8 cellular contexts compared by ENCODE assay signal in the genomic region with DNA sequence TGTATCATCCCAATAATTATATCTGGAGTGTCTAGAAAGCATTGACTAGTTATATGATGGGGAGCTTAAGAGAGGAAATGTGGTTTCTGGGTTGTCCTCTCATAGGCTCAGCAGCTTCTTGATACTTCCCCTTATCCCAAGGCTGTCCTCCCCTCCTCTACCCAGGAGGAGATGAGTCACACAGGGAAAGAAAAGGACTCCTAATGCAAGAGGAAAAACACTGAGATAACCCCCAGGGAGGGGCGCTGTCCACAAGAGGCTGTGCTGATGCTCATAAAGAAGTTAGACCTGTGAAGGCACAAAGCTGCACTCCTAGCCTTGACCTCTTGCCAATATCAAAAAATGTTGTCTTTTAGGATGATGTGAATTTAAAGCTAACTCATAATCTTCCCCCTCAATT. TPM values are rescaled to one million over a fixed set of nuclear protein-coding genes. Genes with fewer than 3 reads are reported as not detected.
A peak's percentile ranks its signal among the peaks of the same experiment; 100 is the strongest.
DNase-seq lines count a peak whose midpoint lies in the region; ATAC-seq and TF ChIP-seq lines count a peak whose summit lies in the region.

No MANE protein-coding gene starts in this region.

- no peaks in the 10 kb centered on the region for H4K20me1 ChIP-seq in IMR-90 (ENCODE audit: insufficient read depth, low read length)

- H4K91ac ChIP-seq in IMR-90 (ENCODE audit: insufficient read depth, low read depth, low read length), result no peak overlapping the region

- dilution Hi-C loops in IMR-90 (cut with HindIII; ENCODE audit: low sequenced_read_pairs, unreplicated experiment), result no loop called here

- no peaks in the 10 kb centered on the region for H3K4me1 ChIP-seq in IMR-90 (ENCODE audit: control insufficient read depth, insufficient read depth, low read length)

- no peaks in the 10 kb centered on the region for H3K9me3 ChIP-seq in IMR-90 (ENCODE audit: control insufficient read depth, insufficient read depth, low read length)
- H3K9me3 ChIP-seq in WERI-Rb-1 (ENCODE audit: severe bottlenecking), result no peaks in the 10 kb centered on the region

- in situ Hi-C loops in IMR-90 (cut with MboI; ENCODE audit: low sequenced_read_pairs), result loop anchor here (25.0 kb wide), 1 partner anchor 750 kb away; no protein-coding TSS in a partner anchor

- H3K9ac ChIP-seq in IMR-90 (ENCODE audit: low read depth, low read length), result no peak overlapping the region

- BruUV-seq in IMR-90 (replicated peaks; lab: Mats Ljungman, UMichigan), result no TSS peak

- no peaks in the 10 kb centered on the region for H3K79me1 ChIP-seq in IMR-90 (ENCODE audit: low read depth in 1 of 2, low read length in 2 of 2)

- intact Hi-C loops in IMR-90 (cut with micrococcal nuclease), result loop anchor here (1.0 to 2.0 kb wide), 2 partner anchors 29 to 310 kb away; a partner anchor contains a TSS

- WGBS in IMR-90 (ENCODE audit: extremely low coverage in 2 of 2, insufficient read length in 1 of 2), 2 experiments, result no CpG with 5 or more reads among the region's 1 CpG

- no peaks in the 10 kb centered on the region for H3K36me3 Mint-ChIP-seq in activated naive CD4-positive, alpha-beta T cell treated with anti-CD3 and anti-CD28 coated beads, Interleukin-2, amount 10 ng/mL, durations not matched to agents 7 days and 5 days
- no peaks in the 10 kb centered on the region for H3K36me3 Mint-ChIP-seq in naive thymus-derived CD8-positive, alpha-beta T cell

- no peak overlapping the region for H3K27ac Mint-ChIP-seq in activated naive CD4-positive, alpha-beta T cell treated with anti-CD3 and anti-CD28 coated beads, Interleukin-2, amount 10 ng/mL, durations not matched to agents 7 days and 5 days
- no peak overlapping the region for H3K27ac Mint-ChIP-seq in naive thymus-derived CD8-positive, alpha-beta T cell

- H3K27me3 ChIP-seq in IMR-90 (ENCODE audit: control insufficient read depth, insufficient read depth, low read length) (no peaks in the 10 kb centered on the region), WERI-Rb-1 (ENCODE audit: insufficient read depth, low read depth, severe bottlenecking) (no peaks in the 10 kb centered on the region)

- no peak overlapping the region for H4K8ac ChIP-seq in IMR-90 (ENCODE audit: low read depth in 2 of 2, low read length in 2 of 2)

- ATAC-seq in IMR-90 (ENCODE audit: low read depth), result peak; percentile 99
- ATAC-seq in naive thymus-derived CD8-positive, alpha-beta T cell, result no peak

- TF ChIP-seq CTCF in IMR-90 (conservative IDR thresholded peaks at IDR 0.05; ENCODE audit: low read depth, low read length) (peak; percentile 54), WERI-Rb-1 (IDR thresholded peaks at IDR 0.05; ENCODE audit: low read depth, low read length) (peak; percentile 40), GM10248 (IDR thresholded peaks at IDR 0.05; ENCODE audit: control extremely low read depth, extremely low read depth, low read depth, missing control alignments) (no peak)

- H3K27ac ChIP-seq in IMR-90 (ENCODE audit: insufficient read depth, low read length), result no peak overlapping the region
- no peak overlapping the region for H3K27ac ChIP-seq in WERI-Rb-1

- no peak overlapping the region for H2BK5ac ChIP-seq in IMR-90 (ENCODE audit: low read depth, low read length, poor library complexity, severe bottlenecking)

- H2BK20ac ChIP-seq in IMR-90 (ENCODE audit: low read depth, low read length), result no peak overlapping the region

- peaks cover 2% of the 10 kb centered on the region for H3K4me1 Mint-ChIP-seq in activated naive CD4-positive, alpha-beta T cell treated with anti-CD3 and anti-CD28 coated beads, Interleukin-2, amount 10 ng/mL, durations not matched to agents 7 days and 5 days
- peaks cover 1 to 3% (median 2%) of the 10 kb centered on the region in 4 donors for H3K4me1 Mint-ChIP-seq in naive thymus-derived CD8-positive, alpha-beta T cell

- H3K36me3 ChIP-seq in IMR-90 (ENCODE audit: control insufficient read depth, insufficient read depth, low read length), result no peaks in the 10 kb centered on the region
- no peaks in the 10 kb centered on the region for H3K36me3 ChIP-seq in WERI-Rb-1

- H3K4me3 ChIP-seq in IMR-90 (ENCODE audit: insufficient read depth, low read depth, low read length), result no peak overlapping the region
- no peak overlapping the region for H3K4me3 ChIP-seq in WERI-Rb-1 (ENCODE audit: low read depth, low read length)

- TF ChIP-seq RAD21 in IMR-90 (IDR thresholded peaks at IDR 0.05; ENCODE audit: low read length), result peak; percentile 63

- no peak overlapping the region for H3K18ac ChIP-seq in IMR-90 (ENCODE audit: low read depth, low read length)

- H3K9me1 ChIP-seq in IMR-90 (ENCODE audit: insufficient read depth, low read length), result no peaks in the 10 kb centered on the region

- no peak overlapping the region for H3K4me3 Mint-ChIP-seq in activated naive CD4-positive, alpha-beta T cell treated with anti-CD3 and anti-CD28 coated beads, Interleukin-2, amount 10 ng/mL, durations not matched to agents 7 days and 5 days
- H3K4me3 Mint-ChIP-seq in naive thymus-derived CD8-positive, alpha-beta T cell, result no peak overlapping the region

- H2BK15ac ChIP-seq in IMR-90 (ENCODE audit: low read depth, low read length), result no peak overlapping the region

- POLR2A ChIA-PET in IMR-90 (lab: Charles Lee; ENCODE audit: unreplicated experiment) (no interaction called here), GM10248 (lab: Yijun Ruan, JAX) (no interaction called here)
- POLR2A ChIA-PET in naive thymus-derived CD8-positive, alpha-beta T cell (lab: Charles Lee), result no interaction called here

- CTCF ChIA-PET in IMR-90 (lab: Yijun Ruan, JAX) (interaction anchor here (0.6 to 1.7 kb wide), 8 partner anchors 9 to 313 kb away, joined by 3 to 6 read pairs (median 3); no protein-coding TSS in a partner anchor), GM10248 (lab: Yijun Ruan, JAX) (interaction anchor here (1.2 to 1.5 kb wide), 6 partner anchors 9 to 316 kb away, joined by 3 to 7 read pairs (median 5); no protein-coding TSS in a partner anchor)
- CTCF ChIA-PET in activated naive CD4-positive, alpha-beta T cell treated with anti-CD3 and anti-CD28 coated beads, Interleukin-2, amount 10 ng/mL, durations not matched to agents 7 days and 5 days (lab: Charles Lee), result interaction anchor here (0.8 to 2.2 kb wide), 9 partner anchors 11 to 313 kb away, joined by 3 to 6 read pairs (median 3); no protein-coding TSS in a partner anchor

- no peak overlapping the region for H2AK9ac ChIP-seq in IMR-90 (replicated peaks; ENCODE audit: low read depth, low read length, poor library complexity)

- H3K9me3 Mint-ChIP-seq in activated naive CD4-positive, alpha-beta T cell treated with anti-CD3 and anti-CD28 coated beads, Interleukin-2, amount 10 ng/mL, durations not matched to agents 7 days and 5 days, result no peaks in the 10 kb centered on the region
- no peaks in the 10 kb centered on the region for H3K9me3 Mint-ChIP-seq in naive thymus-derived CD8-positive, alpha-beta T cell

- no peak overlapping the region for H3K4me2 ChIP-seq in IMR-90 (ENCODE audit: low read depth, low read length)

- H2BK120ac ChIP-seq in IMR-90 (ENCODE audit: low read depth, low read length), result no peak overlapping the region

- no peak overlapping the region for H2AFZ ChIP-seq in IMR-90 (replicated peaks; ENCODE audit: low read length, poor library complexity)

- no peak overlapping the region for H3K56ac ChIP-seq in IMR-90 (ENCODE audit: extremely low read depth, insufficient read depth, low read length)

- H3K27me3 Mint-ChIP-seq in activated naive CD4-positive, alpha-beta T cell treated with anti-CD3 and anti-CD28 coated beads, Interleukin-2, amount 10 ng/mL, durations not matched to agents 7 days and 5 days, result peaks cover 20% of the 10 kb centered on the region
- H3K27me3 Mint-ChIP-seq in naive thymus-derived CD8-positive, alpha-beta T cell, result peaks cover 2 to 19% (median 9%) of the 10 kb centered on the region in 5 donors

- H3K14ac ChIP-seq in IMR-90 (replicated peaks; ENCODE audit: low read depth, low read length), result no peak overlapping the region

- H3K4ac ChIP-seq in IMR-90 (ENCODE audit: low read depth, low read length), result no peak overlapping the region

- H3K23ac ChIP-seq in IMR-90 (ENCODE audit: low read depth, low read length), result no peak overlapping the region

- H4K5ac ChIP-seq in IMR-90 (ENCODE audit: low read depth, low read length), result no peak overlapping the region

- TF ChIP-seq POLR2A in IMR-90 (IDR thresholded peaks at IDR 0.05; ENCODE audit: low read depth, low read length), result no peak

- DNase-seq in CD1c-positive myeloid dendritic cell (ENCODE audit: extremely low spot score), result peak; percentile 40
- peak; percentile 88 for DNase-seq in IMR-90
- peak; percentile 56 for DNase-seq in WERI-Rb-1
- DNase-seq in kidney glomerular epithelial cell (lab: John Stamatoyannopoulos, UW), result peak; percentile 50
- DNase-seq in GM10248 (ENCODE audit: extremely low spot score), result no peak
- no peak for DNase-seq in DMS79 treated with DMSO at 0.1 percent for 48 hours (lab: John Stamatoyannopoulos, UW)
- no peak for DNase-seq in activated naive CD4-positive, alpha-beta T cell treated with anti-CD3 and anti-CD28 coated beads, Interleukin-2, amount 10 ng/mL, durations not matched to agents 7 days and 5 days
- DNase-seq in naive thymus-derived CD8-positive, alpha-beta T cell, result no peak

- H2AK5ac ChIP-seq in IMR-90 (ENCODE audit: low read depth, low read length), result no peak overlapping the region

TF ChIP-seq in IMR-90, 13 proteins besides CTCF, POLR2A, EP300 and RAD21:
- TF ChIP-seq SMC3 (IDR thresholded peaks at IDR 0.05; ENCODE audit: low read depth, low read length) (peak; percentile 59), RCOR1 (IDR thresholded peaks at IDR 0.05; ENCODE audit: insufficient replicate concordance, low read length) (peak; percentile 33), NFE2L2 (IDR thresholded peaks at IDR 0.05; ENCODE audit: low read depth, low read length) (no peak), FOS (IDR thresholded peaks at IDR 0.05; ENCODE audit: low read depth, low read length) (peak; percentile 38; the same call in 1 of the 2 replicates), MXI1 (IDR thresholded peaks at IDR 0.05; ENCODE audit: borderline replicate concordance, low read depth, low read length) (no peak), CEBPB (IDR thresholded peaks at IDR 0.05; ENCODE audit: low read depth, low read length) (0 out of 2 replicates have a peak, but pooled peaks have one; percentile 12), BHLHE40 (IDR thresholded peaks at IDR 0.05; ENCODE audit: low read depth, low read length) (no peak), MAZ (IDR thresholded peaks at IDR 0.05; ENCODE audit: borderline replicate concordance, low read depth, low read length) (peak; percentile 92)

RNA-seq across cellular contexts. Expression of a gene that starts 28.8 kb away (rescaled TPM):
- 77.8 and 90.3 TPM in 2 replicates for total RNA-seq in IMR-90 (2012; rRNA removed)
- polyA plus RNA-seq in IMR-90 (2012; rRNA removed), result 43.6 and 48.4 TPM in 2 replicates
- polyA plus RNA-seq in IMR-90 (2012; cell fraction: cytosol; rRNA removed), result 17.9 and 77.6 TPM in 2 replicates
- polyA plus RNA-seq in IMR-90 (2012; cell fraction: nucleus; rRNA removed; ENCODE audit: low replicate concordance), result 44.9 and 46.5 TPM in 2 replicates
- total RNA-seq in naive thymus-derived CD8-positive, alpha-beta T cell, result 10 to 100 TPM; 18.7 to 21.1 TPM
- 10 to 100 TPM; 23.4 to 28.0 (median 25.1) TPM for polyA plus RNA-seq in naive thymus-derived CD8-positive, alpha-beta T cell

Comparison
In these comparisons a context has a peak if more than half of its experiments do, and no peak if none do; other contexts are left out.
1. DNase-seq: peak in CD1c-positive myeloid dendritic cell (single experiment), IMR-90 (single experiment), WERI-Rb-1 (single experiment) and kidney glomerular epithelial cell (single experiment); none in GM10248 (single experiment), DMS79 treated with DMSO at 0.1 percent for 48 hours (single experiment), activated naive CD4-positive, alpha-beta T cell treated with anti-CD3 and anti-CD28 coated beads, Interleukin-2, amount 10 ng/mL, durations not matched to agents 7 days and 5 days (single experiment) and naive thymus-derived CD8-positive, alpha-beta T cell (0 of 10).